In genomic region chrX:2690856-2691542, GRCh38 we compare ENCODE assay signal across 8 cellular contexts. TPM values are rescaled to one million over a fixed set of nuclear protein-coding genes. Genes with fewer than 3 reads are reported as not detected.
DNase-seq lines count a peak whose midpoint lies in the region; ATAC-seq, FAIRE-seq and TF ChIP-seq lines count a peak whose summit lies in the region.

CD99 (plus strand) TSS chrX:2691295; CDS start chrX:2691361, 66 bp downstream.

- CTCF ChIA-PET in A549 (lab: Yijun Ruan, JAX) = no interaction called here

- peaks cover 1% of the 10 kb centered on the region for H3K79me2 ChIP-seq in mesendoderm (ENCODE audit: control insufficient read depth, insufficient read depth, low read length)

- H2BK120ac ChIP-seq in mesendoderm (ENCODE audit: low read depth, low read length) = peak within 1 kb of the TSS; percentile 52

- H3K4me3 ChIP-seq in A549 (peak within 1 kb of the TSS; percentile 82), mesendoderm (ENCODE audit: low read length) (peak within 1 kb of the TSS; percentile 73)

- no peak; the same call in 1 of the 2 replicates for TF ChIP-seq POLR2A in A549 (IDR thresholded peaks at IDR 0.05; ENCODE audit: low read length)
- TF ChIP-seq POLR2A in GM19193 (IDR thresholded peaks at IDR 0.05; ENCODE audit: extremely low read depth, insufficient read depth, insufficient read length) = peak; percentile 44

- no peaks in the 10 kb centered on the region for H3K36me3 ChIP-seq in mesendoderm (ENCODE audit: control insufficient read depth, insufficient read depth, low read length)

- no peak within 1 kb of the TSS for H2AK5ac ChIP-seq in mesendoderm (ENCODE audit: low read length)

- no peak for TF ChIP-seq CTCF in A549 (IDR thresholded peaks at IDR 0.05)

- POLR2A ChIA-PET in A549 (lab: Yijun Ruan, JAX) = no interaction called here

- peak within 1 kb of the TSS; percentile 39 for H3K4ac ChIP-seq in mesendoderm (ENCODE audit: low read depth, low read length)

- H3K27me3 ChIP-seq in mesendoderm (ENCODE audit: insufficient read depth, low read length, poor library complexity) = no peaks in the 10 kb centered on the region

- peak; percentile 83 to 92 for DNase-seq in A549 (ENCODE audit: low read depth in 1 of 2, low spot score in 1 of 2)
- peak; percentile 93 to 96 for DNase-seq in activated CD4-positive, alpha-beta T cell treated with anti-CD3 and anti-CD28 coated beads for 4 hours
- peak; percentile 89 for DNase-seq in ecto neural progenitor cell (ENCODE audit: low spot score)
- DNase-seq in mesendoderm = peak; percentile 90
- DNase-seq in stimulated activated CD8-positive, alpha-beta memory T cell treated with anti-CD3 and anti-CD28 coated beads, Interleukin-15, amount 100 ng/mL, for 48 hours (ENCODE audit: low read depth in 2 of 2) = peak; percentile 79 to 87
- no peak for DNase-seq in COR-L47 (lab: John Stamatoyannopoulos, UW)

- H3K4me1 ChIP-seq in A549 (peaks cover 15% of the 10 kb centered on the region; the same call in 2 of the 3 replicates), mesendoderm (ENCODE audit: control insufficient read depth, low read depth, low read length) (peaks cover 8% of the 10 kb centered on the region)

- peaks cover 9% of the 10 kb centered on the region for H3K79me1 ChIP-seq in mesendoderm (ENCODE audit: low read length)

- H3K4me2 ChIP-seq in A549 = peak within 1 kb of the TSS; percentile 83
- peak within 1 kb of the TSS; percentile 79 for H3K4me2 ChIP-seq in mesendoderm (ENCODE audit: low read length)

- H2BK15ac ChIP-seq in mesendoderm (replicated peaks; ENCODE audit: low read depth) = no peak within 1 kb of the TSS

- no peak for TF ChIP-seq EP300 in A549 (IDR thresholded peaks at IDR 0.05)

- H3K9me3 ChIP-seq in A549 = no peaks in the 10 kb centered on the region

- no peak within 1 kb of the TSS for H2BK5ac ChIP-seq in mesendoderm (ENCODE audit: low read length)

- TF ChIP-seq RAD21 in A549 (conservative IDR thresholded peaks at IDR 0.05 in 1 of 2, IDR thresholded peaks at IDR 0.05 in 1 of 2) = 0 out of 5 replicates have a peak, but pooled peaks of 1 of the 2 experiments have one; percentile 8

- no peak for FAIRE-seq in A549 (lab: Jason Lieb, UNC)

- 1% methylated on average over 34 of the region's 73 CpGs for WGBS in A549 (ENCODE audit: missing lambda C conversion rate)
- WGBS in mesendoderm (ENCODE audit: extremely low coverage, insufficient coverage, low lambda C conversion rate) = no CpG with 5 or more reads among the region's 73 CpGs

- ATAC-seq in A549 = peak; percentile 93 to 97
- ATAC-seq in HG03432 (IDR thresholded peaks at IDR 0.05; ENCODE audit: unreplicated experiment) = peak; percentile 92

- peak within 1 kb of the TSS; percentile 85 for H3K9ac ChIP-seq in mesendoderm (ENCODE audit: low read length)

- no peak within 1 kb of the TSS for H4K8ac ChIP-seq in mesendoderm (ENCODE audit: low read depth, low read length)

- H4K5ac ChIP-seq in mesendoderm (ENCODE audit: low read length) = no peak within 1 kb of the TSS

- peak within 1 kb of the TSS; percentile 94 for H3K56ac ChIP-seq in mesendoderm (ENCODE audit: low read length)

- peak within 1 kb of the TSS; percentile 85 to 94 for H3K27ac ChIP-seq in A549
- no peak within 1 kb of the TSS for H3K27ac ChIP-seq in mesendoderm (ENCODE audit: low read depth, low read length)

- H3K18ac ChIP-seq in mesendoderm (ENCODE audit: low read length) = peak within 1 kb of the TSS; percentile 86

- no peak within 1 kb of the TSS for H3K23ac ChIP-seq in mesendoderm (ENCODE audit: low read length)

TF ChIP-seq in A549, 52 proteins besides CTCF, POLR2A, EP300 and RAD21:
- TF ChIP-seq PHF8 (IDR thresholded peaks at IDR 0.05; ENCODE audit: borderline replicate concordance, low read depth) (peak; percentile 57), HDAC2 (IDR thresholded peaks at IDR 0.05) (no peak), E2F6 (IDR thresholded peaks at IDR 0.05; ENCODE audit: borderline replicate concordance, low read depth) (0 out of 2 replicates have a peak, but pooled peaks have one; percentile 13), JUN (IDR thresholded peaks at IDR 0.05) (peak; percentile 8 to 66; a peak in 2 of 5 replicates), CHD4 (IDR thresholded peaks at IDR 0.05; ENCODE audit: borderline replicate concordance) (no peak), SMC3 (IDR thresholded peaks at IDR 0.05) (peak; percentile 5; the same call in 1 of the 3 replicates), RARB (CRISPR knock-in tag; IDR thresholded peaks at IDR 0.05) (no peak), ATOH8 (CRISPR knock-in tag; IDR thresholded peaks at IDR 0.05; ENCODE audit: low read depth) (no peak)

RNA-seq across cellular contexts. Expression of gene CD99, which starts in this region (rescaled TPM):
- polyA plus RNA-seq in A549 (2011; rRNA removed) = 111 and 136 TPM in 2 replicates
- 237 and 240 TPM in 2 replicates for polyA plus RNA-seq in A549 (2012; cell fraction: cytosol; rRNA removed)
- 129 and 130 TPM in 2 replicates for polyA plus RNA-seq in A549 (2012; cell fraction: nucleus; rRNA removed)
- polyA plus RNA-seq in A549 (2017; fragmentation: RNase III; extraction: RNeasy Plus Mini Kit Qiagen cat#74134 plus additional on column Dnase treatment) = 172 to 199 TPM (median 176 TPM) in 3 replicates
- polyA minus RNA-seq in A549 (2011; rRNA and poly(A)+ RNA removed) = 71.0 and 74.8 TPM in 2 replicates
- 40.9 TPM for polyA plus RNA-seq in mesendoderm (2013, experiment 1 of 2)
- polyA plus RNA-seq in mesendoderm (2013, experiment 2 of 2) = 40.4 TPM
